Comparison of ENCODE assay signal across 22 cellular contexts in genomic region chr20:62208061-62208804, GRCh38. TPM values are rescaled to one million over a fixed set of nuclear protein-coding genes. Genes with fewer than 3 reads are reported as not detected.
DNase-seq lines count a peak whose midpoint lies in the region; ATAC-seq and TF ChIP-seq lines count a peak whose summit lies in the region.
"Had no signal": no experiment of that assay in that cellular context is flagged by ENCODE, and none has a peak within 500 bp of the region (broad histone marks: within the 10 kb centered on the region; RNA-seq: fewer than 3 reads in every experiment).

No MANE protein-coding gene starts in this region.

- H3K27me3 ChIP-seq in A673 (replicated peaks; ENCODE audit: insufficient read depth, low read depth, low read length, poor library complexity) (no peaks in the 10 kb centered on the region), BLaER1 (no peaks in the 10 kb centered on the region)

- no peaks in the 10 kb centered on the region for H3K36me3 Mint-ChIP-seq in chondrocyte (ENCODE audit: low read depth)

- no peak overlapping the region for H3K27ac Mint-ChIP-seq in chondrocyte (ENCODE audit: unreplicated experiment)

- no peaks in the 10 kb centered on the region for H3K9me3 Mint-ChIP-seq in chondrocyte (ENCODE audit: low read depth)
- H3K9me3 Mint-ChIP-seq: CD8-positive, alpha-beta memory T cell; H9 had no signal

- intact Hi-C loops in A673 (cut with micrococcal nuclease; ENCODE audit: unreplicated experiment) = no loop called here

- H3K4me2 ChIP-seq in BLaER1 = no peak overlapping the region

- ATAC-seq in GM18519 (IDR thresholded peaks at IDR 0.05; ENCODE audit: low FRiP score, unreplicated experiment) = no peak

- peaks cover 13% of the 10 kb centered on the region for H3K4me1 Mint-ChIP-seq in chondrocyte (ENCODE audit: low read depth)
- H3K4me1 Mint-ChIP-seq: CD8-positive, alpha-beta memory T cell had no signal

- TF ChIP-seq CTCF in A673 (conservative IDR thresholded peaks at IDR 0.05; ENCODE audit: low read depth, low read length) (no peak), chondrocyte (IDR thresholded peaks at IDR 0.05) (no peak)

- POLR2A ChIA-PET in A673 (lab: Charles Lee; ENCODE audit: low non-redundant PET) = no interaction called here

- H3K9me3 ChIP-seq in A673 (ENCODE audit: low read depth, low read length, poor library complexity, severe bottlenecking) (no peaks in the 10 kb centered on the region), BLaER1 (no peaks in the 10 kb centered on the region)

- H3K4me3 Mint-ChIP-seq in chondrocyte (ENCODE audit: unreplicated experiment) = no peak overlapping the region
- H3K4me3 Mint-ChIP-seq: CD8-positive, alpha-beta memory T cell; H9 had no signal

- H3K27ac ChIP-seq in A673 (ENCODE audit: low read depth, low read length, poor library complexity, severe bottlenecking) (peak overlapping the region; percentile 12), BLaER1 (0 out of 2 replicates have a peak overlapping the region, but pooled peaks have one; percentile 30)
- H3K27ac ChIP-seq: GM23248, HL-60 had no signal

- peaks cover 9% of the 10 kb centered on the region; the same call in 1 of the 2 replicates for H4K20me1 ChIP-seq in BLaER1

- no peak overlapping the region for H3K9ac ChIP-seq in BLaER1
- H3K9ac ChIP-seq: GM23248 had no signal

- H3K36me3 ChIP-seq in A673 (ENCODE audit: insufficient read depth, low read length, poor library complexity, severe bottlenecking) (no peaks in the 10 kb centered on the region), BLaER1 (no peaks in the 10 kb centered on the region; the same call in 1 of the 2 replicates)

- H3K4me1 ChIP-seq in A673 (ENCODE audit: insufficient read depth, low read length, poor library complexity, severe bottlenecking) = peaks cover 20% of the 10 kb centered on the region
- H3K4me1 ChIP-seq in BLaER1 = peaks cover 73% of the 10 kb centered on the region

- no TSS peak for BruUV-seq in A673 (replicated peaks; lab: Mats Ljungman, UMichigan)

- H3K4me3 ChIP-seq in A673 (ENCODE audit: low read depth, low read length, poor library complexity, severe bottlenecking) (no peak overlapping the region), BLaER1 (no peak overlapping the region)
- H3K4me3 ChIP-seq: GM23248 had no signal

- H3K27me3 Mint-ChIP-seq in chondrocyte (ENCODE audit: low read depth) = peaks cover 2% of the 10 kb centered on the region
- H3K27me3 Mint-ChIP-seq: CD8-positive, alpha-beta memory T cell had no signal

- DNase-seq in A673 (ENCODE audit: low spot score) (no peak), chondrocyte (ENCODE audit: low spot score) (peak; percentile 48), nucleus accumbens (lab: John Stamatoyannopoulos, UW) (peak in 30 of 56 donors; percentile 6 to 82 (median 34)), HuH-7 (ENCODE audit: low spot score) (no peak), NCI-H526 (lab: John Stamatoyannopoulos, UW) (no peak)
- DNase-seq: C1 segment of cervical spinal cord; Calu3; CD8-positive, alpha-beta memory T cell; DMS153; H9; IMR-90; NCI-H1417 treated with DMSO at 0.1 percent for 48 hours; NCI-H187 treated with DMSO at 0.1 percent for 48 hours; NCI-H2107 had no signal

- CTCF ChIA-PET in A673 (lab: Charles Lee) = no interaction called here

RNA-seq across cellular contexts. Expression of gene HRH3, which starts 11.8 kb away (rescaled TPM):
- total RNA-seq in A673 (2021) = 0.22 TPM in 1 of 2 replicates, not detected in the other
- not detected in 3 replicates for total RNA-seq in chondrocyte
- total RNA-seq: Calu3; CD8-positive, alpha-beta memory T cell; G401; GM23248; HT-29; IMR-90; MCF 10A; NCI-H460 had no signal

RNA-seq across cellular contexts. Expression of gene MTG2, which starts 25.4 kb away (rescaled TPM):
- total RNA-seq in A673 (2021) (40.9 and 48.1 TPM in 2 replicates), chondrocyte (22.3 to 28.3 TPM (median 22.6 TPM) in 3 replicates)

RNA-seq across cellular contexts. Expression of gene OSBPL2, which starts 30.1 kb away (rescaled TPM):
- total RNA-seq in A673 (2021) (26.3 and 32.1 TPM in 2 replicates), chondrocyte (44.4 to 49.0 TPM (median 48.3 TPM) in 3 replicates)

Comparison
In these comparisons a context has a peak if more than half of its experiments do, and no peak if none do; other contexts are left out.
1. DNase-seq: peak in chondrocyte (single experiment) and nucleus accumbens (30 of 56); none in A673 (single experiment), HuH-7 (single experiment) and NCI-H526 (0 of 2).